ENCODE assay signal across 11 cellular contexts in the genomic region with DNA sequence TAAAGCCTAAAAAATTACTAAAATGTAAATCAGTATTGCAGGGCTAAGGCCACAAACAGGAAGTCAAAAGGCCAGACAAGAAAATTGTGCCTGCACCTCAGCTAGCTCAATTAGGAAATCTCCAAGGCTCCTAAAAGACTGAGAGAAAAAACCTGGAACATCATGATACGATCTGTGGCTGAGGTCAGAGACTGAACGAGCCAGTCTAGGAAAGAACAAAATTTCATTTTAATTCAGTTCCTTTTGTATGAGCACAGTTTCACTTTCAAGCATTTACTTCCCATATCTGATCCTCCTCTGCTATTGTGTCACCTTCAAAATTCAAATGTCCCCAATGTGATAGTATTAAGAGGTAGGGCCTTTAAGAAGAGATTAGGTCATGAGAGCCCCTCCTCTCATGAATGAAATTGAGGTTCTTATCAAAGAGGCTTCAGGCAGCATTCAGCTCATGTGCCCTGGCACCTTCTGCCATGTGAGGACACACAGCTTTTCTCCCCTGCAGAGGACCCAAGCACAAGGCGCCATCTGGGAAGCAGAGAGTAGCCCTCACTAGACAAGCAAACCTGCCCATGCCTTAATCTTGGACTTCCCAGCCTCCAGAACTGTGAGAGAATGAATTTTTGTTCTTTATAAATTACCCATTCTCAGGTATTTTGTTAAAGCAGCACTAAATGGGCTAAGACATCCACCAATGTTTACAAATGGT. TPM values are rescaled to one million over a fixed set of nuclear protein-coding genes. Genes with fewer than 3 reads are reported as not detected.
DNase-seq lines count a peak whose midpoint lies in the region; ATAC-seq and TF ChIP-seq lines count a peak whose summit lies in the region.
"Had no signal": no experiment of that assay in that cellular context is flagged by ENCODE, and none has a peak within 500 bp of the region (broad histone marks: within the 10 kb centered on the region; RNA-seq: fewer than 3 reads in every experiment).

No MANE protein-coding gene starts in this region.

- POLR2A ChIA-PET in OCI-LY7 (lab: Charles Lee), result interaction anchor here (0.7 to 2.0 kb wide), 3 partner anchors 11 to 16 kb away, joined by 3 to 6 read pairs (median 4); no protein-coding TSS in a partner anchor

- no peaks in the 10 kb centered on the region for H3K27me3 ChIP-seq in hepatocyte
- H3K27me3 ChIP-seq: esophagus squamous epithelium had no signal

- H3K36me3 ChIP-seq in OCI-LY7 (ENCODE audit: insufficient read depth, low read length), result peaks cover 83% of the 10 kb centered on the region
- H3K36me3 ChIP-seq in hepatocyte (replicated peaks; ENCODE audit: insufficient read depth, low read depth), result no peaks in the 10 kb centered on the region

- H3K27ac ChIP-seq in 22Rv1 (peak overlapping the region; percentile 6; the same call in 1 of the 2 replicates), OCI-LY7 (ENCODE audit: low read depth, low read length, poor library complexity, severe bottlenecking) (peak overlapping the region; percentile 62), hepatocyte (peak overlapping the region; percentile 90)

- peak overlapping the region; percentile 61 for H3K4me2 ChIP-seq in OCI-LY7 (ENCODE audit: low read length)
- H3K4me2 ChIP-seq in hepatocyte, result no peak overlapping the region

- H4K20me1 ChIP-seq in OCI-LY7 (ENCODE audit: insufficient read depth, low read length), result no peaks in the 10 kb centered on the region
- H4K20me1 ChIP-seq in hepatocyte (ENCODE audit: insufficient read depth, poor library complexity, severe bottlenecking), result no peaks in the 10 kb centered on the region

- 79% methylated on average over 3 of the region's 3 CpGs for WGBS in hepatocyte (ENCODE audit: low lambda C conversion rate, missing lambda C conversion rate)

- CTCF ChIA-PET in OCI-LY7 (lab: Charles Lee; ENCODE audit: unreplicated experiment), result no interaction called here

- H3K4me1 ChIP-seq in OCI-LY7 (ENCODE audit: insufficient read depth, low read length, poor library complexity, severe bottlenecking), result peaks cover 19% of the 10 kb centered on the region
- H3K4me1 ChIP-seq in hepatocyte (ENCODE audit: insufficient read depth), result peaks cover 40% of the 10 kb centered on the region

- peak; percentile 45 for ATAC-seq in GM18909 (IDR thresholded peaks at IDR 0.05; ENCODE audit: poor library complexity, unreplicated experiment)
- no peak for ATAC-seq in GM18517 (IDR thresholded peaks at IDR 0.05; ENCODE audit: unreplicated experiment)

- H3K9me2 ChIP-seq in OCI-LY7 (ENCODE audit: insufficient read depth, low read length), result no peaks in the 10 kb centered on the region
- no peaks in the 10 kb centered on the region for H3K9me2 ChIP-seq in hepatocyte (replicated peaks; ENCODE audit: insufficient read depth)

- DNase-seq in OCI-LY7 (ENCODE audit: low spot score) (peak; percentile 48), hepatocyte (ENCODE audit: low spot score) (no peak), glomerular visceral epithelial cell (ENCODE audit: extremely low spot score) (no peak), DMS153 treated with DMSO at 0.1 percent for 48 hours (lab: John Stamatoyannopoulos, UW; ENCODE audit: unreplicated experiment) (no peak), HCEC 1CT (no peak)
- DNase-seq: DMS79 treated with DMSO at 0.1 percent for 48 hours, esophagus squamous epithelium, NCI-H187 treated with DMSO at 0.1 percent for 48 hours had no signal

- no TSS peak for BruUV-seq in OCI-LY7 (replicated peaks; lab: Mats Ljungman, UMichigan)

- H3K9me3 ChIP-seq in OCI-LY7 (ENCODE audit: low read length) (no peaks in the 10 kb centered on the region), hepatocyte (ENCODE audit: low read depth) (no peaks in the 10 kb centered on the region)
- H3K9me3 ChIP-seq: esophagus squamous epithelium had no signal

- 0 out of 2 replicates have a peak overlapping the region, but pooled peaks have one; percentile 10 for H2AFZ ChIP-seq in OCI-LY7 (ENCODE audit: low read length)
- H2AFZ ChIP-seq in hepatocyte, result no peak overlapping the region

- TF ChIP-seq CTCF in 22Rv1 (IDR thresholded peaks at IDR 0.05) (no peak), OCI-LY7 (conservative IDR thresholded peaks at IDR 0.05; ENCODE audit: low read length) (no peak), hepatocyte (IDR thresholded peaks at IDR 0.05; ENCODE audit: poor library complexity) (no peak)

- H3K4me3 ChIP-seq in OCI-LY7 (ENCODE audit: low read depth, low read length, poor library complexity, severe bottlenecking), result peak overlapping the region; percentile 15
- no peak overlapping the region for H3K4me3 ChIP-seq in hepatocyte
- H3K4me3 ChIP-seq: esophagus squamous epithelium had no signal

- H3K79me2 ChIP-seq in OCI-LY7 (ENCODE audit: insufficient read depth, low read depth, low read length) (no peaks in the 10 kb centered on the region), hepatocyte (no peaks in the 10 kb centered on the region)

- intact Hi-C loops in OCI-LY7 (cut with micrococcal nuclease; ENCODE audit: unreplicated experiment), result no loop called here

RNA-seq across cellular contexts. Expression of a gene that starts 14.9 kb away (rescaled TPM):
- total RNA-seq in OCI-LY7 (2014; rRNA removed; shearing (Covaris generic)), result 21.8 and 32.4 TPM in 2 replicates
- 45.1 and 46.1 TPM in 2 replicates for total RNA-seq in OCI-LY7 (2022)
- 25.2 and 32.3 TPM in 2 replicates for total RNA-seq in hepatocyte
- polyA plus RNA-seq in hepatocyte, result 37.7 and 41.1 TPM in 2 replicates

Comparison
In these comparisons a context has a peak if more than half of its experiments do, and no peak if none do; other contexts are left out.
1. H3K27ac ChIP-seq: peak in every context shown above with its lines; median percentile 90 in hepatocyte; 62 in OCI-LY7; 6 in 22Rv1.